ENCODE assay signal across 4 cellular contexts in the genomic region with DNA sequence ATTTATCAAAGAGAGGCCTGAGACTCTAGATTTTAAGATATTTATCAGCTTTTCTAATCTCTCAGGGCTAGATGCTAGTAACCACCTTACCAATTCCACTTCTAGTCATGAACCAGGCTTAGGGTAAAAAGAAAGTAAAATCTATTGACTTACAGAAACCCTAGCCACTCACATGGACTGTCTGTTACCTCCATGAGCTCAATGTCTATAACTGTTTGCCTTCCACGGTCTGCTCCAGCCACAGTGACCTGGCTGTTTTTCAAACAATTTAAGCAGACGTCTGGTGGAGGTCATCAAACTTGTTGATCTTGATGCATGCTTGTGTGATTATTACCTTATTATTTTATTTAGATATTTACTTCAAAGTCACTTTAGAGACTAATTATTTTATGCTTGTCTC. TPM values are rescaled to one million over a fixed set of nuclear protein-coding genes. Genes with fewer than 3 reads are reported as not detected.
"Had no signal": no experiment of that assay in that cellular context is flagged by ENCODE, and none has a peak within 500 bp of the region (broad histone marks: within the 10 kb centered on the region; RNA-seq: fewer than 3 reads in every experiment).

No MANE protein-coding gene starts in this region.

RNA-seq across cellular contexts. Expression of a gene that starts 50.4 kb away (rescaled TPM):
- total RNA-seq: LHCN-M2, M059J, MCF 10A, NCI-H460 had no signal
